Comparison of ENCODE assay signal across 1 cellular context in the genomic region with DNA sequence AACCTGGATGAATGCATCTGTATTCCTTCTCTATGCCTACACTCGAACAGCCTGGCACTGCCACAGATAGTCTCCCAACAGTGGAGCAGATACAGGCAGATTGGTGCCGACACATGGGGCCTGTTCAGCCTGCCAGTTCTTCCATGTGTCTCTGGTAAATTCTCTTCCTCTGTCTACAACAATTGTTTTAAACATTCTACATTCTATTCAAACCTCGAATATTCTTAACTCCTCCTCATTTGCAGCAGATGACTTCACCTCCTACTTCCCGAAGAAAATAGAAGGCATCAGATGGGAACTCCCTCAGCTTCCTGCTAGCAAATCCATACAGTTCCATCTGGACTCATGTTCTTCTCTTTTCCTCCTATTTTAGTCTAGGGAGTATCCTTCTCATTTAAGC.
TF ChIP-seq lines count a peak whose summit lies in the region.

No MANE protein-coding gene starts in this region.

TF ChIP-seq in GM23338, 12 proteins besides CTCF, POLR2A, EP300 and RAD21 (continued from another document):
- TF ChIP-seq ETS1 (IDR thresholded peaks at IDR 0.05), result no peak
- no peak for TF ChIP-seq EZH2 (IDR thresholded peaks at IDR 0.05; ENCODE audit: low read depth, unreplicated experiment)
